20 cellular contexts compared by ENCODE assay signal in the genomic region with DNA sequence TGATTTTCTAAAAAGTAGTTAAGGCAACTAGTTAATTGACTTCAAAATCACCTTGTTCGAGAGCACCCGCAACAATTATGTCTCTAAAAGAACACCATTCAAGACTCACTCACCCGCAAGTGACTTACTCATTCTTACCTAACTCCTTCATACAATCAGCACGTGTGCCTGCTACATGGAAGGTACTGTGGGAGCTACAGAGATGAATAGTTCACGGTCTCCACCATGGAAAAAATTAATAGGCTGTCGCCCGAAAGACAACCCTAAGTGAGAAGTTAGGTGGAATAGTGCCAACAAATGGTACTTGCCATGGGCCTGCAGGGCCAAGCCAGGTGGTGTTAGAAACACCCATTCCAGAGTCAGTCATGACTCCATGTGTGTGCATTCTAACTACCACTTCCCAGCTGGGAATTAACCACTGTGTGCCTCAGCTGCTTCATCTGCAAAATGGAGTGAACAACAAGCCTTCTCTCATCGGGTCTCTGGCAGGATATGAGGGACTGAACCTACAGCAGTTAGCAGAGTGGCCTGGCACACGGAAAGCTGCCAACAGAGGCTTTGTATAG. TPM values are rescaled to one million over a fixed set of nuclear protein-coding genes. Genes with fewer than 3 reads are reported as not detected.
A peak's percentile ranks its signal among the peaks of the same experiment; 100 is the strongest.
DNase-seq lines count a peak whose midpoint lies in the region; ATAC-seq lines count a peak whose summit lies in the region.
"Had no signal": no experiment of that assay in that cellular context is flagged by ENCODE, and none has a peak within 500 bp of the region (broad histone marks: within the 10 kb centered on the region; RNA-seq: fewer than 3 reads in every experiment).

No MANE protein-coding gene starts in this region.

- DNase-seq in activated naive CD4-positive, alpha-beta T cell treated with Interleukin-2 at 50 U/mL for 16 hours = no peak
- DNase-seq in naive thymus-derived CD8-positive, alpha-beta T cell = no peak
- DNase-seq in stimulated activated naive B cell treated with anti-CD40 and anti-IgM and Interleukin-4, amounts not matched to agents 10 μg/mL and 1 μg/mL and 100 μg/mL, for 72 hours = no peak
- no peak for DNase-seq in NCI-H2029 treated with DMSO at 0.1 percent for 48 hours (lab: John Stamatoyannopoulos, UW)
- no peak for DNase-seq in activated CD8-positive, alpha-beta memory T cell treated with anti-CD3 and anti-CD28 coated beads for 24 hours
- DNase-seq: adrenal gland; CD4-positive, alpha-beta T cell; DMS 273 treated with DMSO at 0.1 percent for 48 hours; heart left ventricle; KG1; mesenchymal stem cell; NCI-H146; NCI-H524; ovary; Peyer's patch; SIG-M5; upper lobe of left lung had no signal

- H3K36me3 Mint-ChIP-seq in activated naive CD4-positive, alpha-beta T cell treated with anti-CD3 and anti-CD28 coated beads, Interleukin-2, amount 50 U/mL, for 24 hours = peaks cover 43% of the 10 kb centered on the region
- H3K36me3 Mint-ChIP-seq in activated T-helper 17 cell treated with anti-CD3 and anti-CD28 coated beads, Interleukin-2, amount 50 U/mL, for 72 hours (ENCODE audit: low read depth) = peaks cover 92% of the 10 kb centered on the region
- H3K36me3 Mint-ChIP-seq in naive thymus-derived CD8-positive, alpha-beta T cell = peaks cover 7 to 90% (median 27%) of the 10 kb centered on the region in 3 donors
- peaks cover 17 to 42% of the 10 kb centered on the region in 2 donors for H3K36me3 Mint-ChIP-seq in stimulated activated naive B cell treated with anti-CD40 and anti-IgM and Interleukin-4, amounts not matched to agents 10 μg/mL and 1 μg/mL and 100 μg/mL, for 72 hours

- H3K27me3 Mint-ChIP-seq in activated naive CD4-positive, alpha-beta T cell treated with anti-CD3 and anti-CD28 coated beads, Interleukin-2, amount 50 U/mL, for 24 hours = no peaks in the 10 kb centered on the region
- H3K27me3 Mint-ChIP-seq in activated T-helper 17 cell treated with anti-CD3 and anti-CD28 coated beads, Interleukin-2, amount 50 U/mL, for 72 hours = no peaks in the 10 kb centered on the region
- H3K27me3 Mint-ChIP-seq in naive thymus-derived CD8-positive, alpha-beta T cell = no peaks in the 10 kb centered on the region
- H3K27me3 Mint-ChIP-seq in stimulated activated naive B cell treated with anti-CD40 and anti-IgM and Interleukin-4, amounts not matched to agents 10 μg/mL and 1 μg/mL and 100 μg/mL, for 72 hours = no peaks in the 10 kb centered on the region
- H3K27me3 Mint-ChIP-seq: CD4-positive, alpha-beta T cell had no signal

- H3K9me3 Mint-ChIP-seq in activated naive CD4-positive, alpha-beta T cell treated with anti-CD3 and anti-CD28 coated beads, Interleukin-2, amount 50 U/mL, for 24 hours = no peaks in the 10 kb centered on the region
- no peaks in the 10 kb centered on the region for H3K9me3 Mint-ChIP-seq in activated T-helper 17 cell treated with anti-CD3 and anti-CD28 coated beads, Interleukin-2, amount 50 U/mL, for 72 hours
- H3K9me3 Mint-ChIP-seq in naive thymus-derived CD8-positive, alpha-beta T cell = no peaks in the 10 kb centered on the region
- H3K9me3 Mint-ChIP-seq in stimulated activated naive B cell treated with anti-CD40 and anti-IgM and Interleukin-4, amounts not matched to agents 10 μg/mL and 1 μg/mL and 100 μg/mL, for 72 hours = no peaks in the 10 kb centered on the region
- H3K9me3 Mint-ChIP-seq: CD4-positive, alpha-beta T cell had no signal

- ATAC-seq in activated T-helper 17 cell treated with anti-CD3 and anti-CD28 coated beads, Interleukin-2, amount 50 U/mL, for 72 hours (replicated peaks) = peak; percentile 59
- no peak for ATAC-seq in naive thymus-derived CD8-positive, alpha-beta T cell
- no peak for ATAC-seq in stimulated activated naive B cell treated with anti-CD40 and anti-IgM and Interleukin-4, amounts not matched to agents 10 μg/mL and 1 μg/mL and 100 μg/mL, for 72 hours (replicated peaks)
- no peak for ATAC-seq in GM18858 (IDR thresholded peaks at IDR 0.05; ENCODE audit: unreplicated experiment)
- ATAC-seq: heart left ventricle had no signal

- peaks cover 81% of the 10 kb centered on the region for H3K4me1 Mint-ChIP-seq in activated naive CD4-positive, alpha-beta T cell treated with anti-CD3 and anti-CD28 coated beads, Interleukin-2, amount 50 U/mL, for 24 hours
- peaks cover 55% of the 10 kb centered on the region for H3K4me1 Mint-ChIP-seq in activated T-helper 17 cell treated with anti-CD3 and anti-CD28 coated beads, Interleukin-2, amount 50 U/mL, for 72 hours
- peaks cover 41 to 89% (median 74%) of the 10 kb centered on the region in 4 donors for H3K4me1 Mint-ChIP-seq in naive thymus-derived CD8-positive, alpha-beta T cell
- H3K4me1 Mint-ChIP-seq in stimulated activated naive B cell treated with anti-CD40 and anti-IgM and Interleukin-4, amounts not matched to agents 10 μg/mL and 1 μg/mL and 100 μg/mL, for 72 hours = peaks cover 27 to 31% of the 10 kb centered on the region in 2 donors

- peak overlapping the region; percentile 70 for H3K4me3 Mint-ChIP-seq in activated naive CD4-positive, alpha-beta T cell treated with anti-CD3 and anti-CD28 coated beads, Interleukin-2, amount 50 U/mL, for 24 hours
- H3K4me3 Mint-ChIP-seq in activated T-helper 17 cell treated with anti-CD3 and anti-CD28 coated beads, Interleukin-2, amount 50 U/mL, for 72 hours = peak overlapping the region; percentile 73
- H3K4me3 Mint-ChIP-seq in naive thymus-derived CD8-positive, alpha-beta T cell = no peak overlapping the region
- H3K4me3 Mint-ChIP-seq in stimulated activated naive B cell treated with anti-CD40 and anti-IgM and Interleukin-4, amounts not matched to agents 10 μg/mL and 1 μg/mL and 100 μg/mL, for 72 hours = no peak overlapping the region
- H3K4me3 Mint-ChIP-seq: CD4-positive, alpha-beta T cell had no signal

- peak overlapping the region; percentile 87 for H3K27ac Mint-ChIP-seq in activated naive CD4-positive, alpha-beta T cell treated with anti-CD3 and anti-CD28 coated beads, Interleukin-2, amount 50 U/mL, for 24 hours
- peak overlapping the region; percentile 86 for H3K27ac Mint-ChIP-seq in activated T-helper 17 cell treated with anti-CD3 and anti-CD28 coated beads, Interleukin-2, amount 50 U/mL, for 72 hours
- peak overlapping the region in 9 of 10 donors; percentile 1 to 67 (median 11) for H3K27ac Mint-ChIP-seq in naive thymus-derived CD8-positive, alpha-beta T cell
- peak overlapping the region; percentile 9 for H3K27ac Mint-ChIP-seq in stimulated activated naive B cell treated with anti-CD40 and anti-IgM and Interleukin-4, amounts not matched to agents 10 μg/mL and 1 μg/mL and 100 μg/mL, for 72 hours

- POLR2A ChIA-PET in naive thymus-derived CD8-positive, alpha-beta T cell (lab: Charles Lee) = no interaction called here

RNA-seq across cellular contexts. Expression of gene SSBP3, which starts 7.1 kb away (rescaled TPM):
- total RNA-seq in activated T-helper 17 cell treated with anti-CD3 and anti-CD28 coated beads, Interleukin-2, amount 50 U/mL, for 72 hours = 10 to 100 TPM; 40.3 to 56.3 TPM
- total RNA-seq in naive thymus-derived CD8-positive, alpha-beta T cell = 10 to 100 TPM; 88.7 to 93.8 TPM
- polyA plus RNA-seq in naive thymus-derived CD8-positive, alpha-beta T cell = 10 to 100 TPM; 16.1 to 19.8 (median 16.7) TPM

Comparison
In these comparisons a context has a peak if more than half of its experiments do, and no peak if none do; other contexts are left out.
1. H3K27ac Mint-ChIP-seq: peak in every context shown above with its lines; median percentile 87 in activated naive CD4-positive, alpha-beta T cell treated with anti-CD3 and anti-CD28 coated beads, Interleukin-2, amount 50 U/mL, for 24 hours; 86 in activated T-helper 17 cell treated with anti-CD3 and anti-CD28 coated beads, Interleukin-2, amount 50 U/mL, for 72 hours; 11 in naive thymus-derived CD8-positive, alpha-beta T cell; 9 in stimulated activated naive B cell treated with anti-CD40 and anti-IgM and Interleukin-4, amounts not matched to agents 10 μg/mL and 1 μg/mL and 100 μg/mL, for 72 hours.
2. H3K4me3 Mint-ChIP-seq: peak in activated naive CD4-positive, alpha-beta T cell treated with anti-CD3 and anti-CD28 coated beads, Interleukin-2, amount 50 U/mL, for 24 hours (single experiment) and activated T-helper 17 cell treated with anti-CD3 and anti-CD28 coated beads, Interleukin-2, amount 50 U/mL, for 72 hours (single experiment); none in naive thymus-derived CD8-positive, alpha-beta T cell (0 of 10) and stimulated activated naive B cell treated with anti-CD40 and anti-IgM and Interleukin-4, amounts not matched to agents 10 μg/mL and 1 μg/mL and 100 μg/mL, for 72 hours (0 of 2).